In genomic region chr2:171608168-171608567, GRCh38 we compare ENCODE assay signal across 36 cellular contexts.
DNase-seq lines count a peak whose midpoint lies in the region; ATAC-seq, FAIRE-seq and TF ChIP-seq lines count a peak whose summit lies in the region.
"Had no signal": no experiment of that assay in that cellular context is flagged by ENCODE, and none has a peak within 500 bp of the region (broad histone marks: within the 10 kb centered on the region; RNA-seq: fewer than 3 reads in every experiment).

No MANE protein-coding gene starts in this region.

- TF ChIP-seq POLR2A in K562 (conservative IDR thresholded peaks at IDR 0.05), result no peak

- no peak overlapping the region for H3K4me3 Mint-ChIP-seq in WTC11
- H3K4me3 Mint-ChIP-seq: B cell; CD14-positive monocyte; CD4-positive, alpha-beta memory T cell; CD4-positive, alpha-beta T cell; CD4-positive, CD25-positive, alpha-beta regulatory T cell; CD8-positive, alpha-beta memory T cell; CD8-positive, alpha-beta T cell had no signal

- WGBS in SK-N-SH (ENCODE audit: low lambda C conversion rate), result 58% methylated on average over 2 of the region's 2 CpGs
- WGBS in K562 (ENCODE audit: insufficient coverage, low coverage, missing lambda C conversion rate), result 4% methylated on average over 2 of the region's 2 CpGs

- no peak for TF ChIP-seq RAD21 in SK-N-SH (IDR thresholded peaks at IDR 0.05; ENCODE audit: low read length)
- TF ChIP-seq RAD21 in K562 (CRISPR knock-in tag; conservative IDR thresholded peaks at IDR 0.05 in 1 of 2, IDR thresholded peaks at IDR 0.05 in 1 of 2), result no peak

- H3K4me2 ChIP-seq in SK-N-SH (no peak overlapping the region), K562 (ENCODE audit: insufficient read depth, low read length) (no peak overlapping the region)
- H3K4me2 ChIP-seq: A549; BLaER1; BLaER1 treated with 17β-estradiol and CSF1 and Interleukin-3, amounts not matched to agents 10 nM and 100 nM had no signal

- no peaks in the 10 kb centered on the region; the same call in 1 of the 2 replicates for H3K27me3 ChIP-seq in SK-N-SH (ENCODE audit: insufficient read depth)
- H3K27me3 ChIP-seq in K562 (ENCODE audit: control insufficient read depth in 2 of 2, insufficient read depth in 2 of 2, low read length in 2 of 2), result peaks cover 20 to 33% of the 10 kb centered on the region in 2 experiments
- H3K27me3 ChIP-seq: BE2C; BLaER1; BLaER1 treated with 17β-estradiol and CSF1 and Interleukin-3, amounts not matched to agents 10 nM and 100 nM had no signal

- CTCF ChIA-PET in SK-N-SH (lab: Yijun Ruan, JAX), result no interaction called here
- CTCF ChIA-PET in HEK293 (lab: Yijun Ruan, JAX), result interaction anchor here (1.3 to 1.9 kb wide), 3 partner anchors 10 to 95 kb away, joined by 4 to 6 read pairs (median 4); no protein-coding TSS in a partner anchor
- CTCF ChIA-PET in WTC11 (lab: Charles Lee), result no interaction called here
- CTCF ChIA-PET in K562 (lab: Yijun Ruan, JAX; ENCODE audit: low intra/inter-chr PET ratio), result interaction anchor here (0.6 kb wide), 1 partner anchor 1465 kb away, joined by 4 read pairs; no protein-coding TSS in a partner anchor

- ATAC-seq in SK-N-SH treated with all-trans-retinoic acid at 6 μM for 48 hours (no peak), WTC11 (no peak), K562 (no peak)
- ATAC-seq: A549; CD8-positive, alpha-beta T cell had no signal

- H3K27ac ChIP-seq in SK-N-SH (ENCODE audit: low read depth in 2 of 2, low read length in 1 of 2) (no peak overlapping the region), HEK293 (ENCODE audit: extremely low read depth, low read depth, low read length) (no peak overlapping the region), K562 (ENCODE audit: extremely low read depth, low read depth, low read length) (no peak overlapping the region)
- H3K27ac ChIP-seq: 22Rv1; A549; BLaER1; BLaER1 treated with 17β-estradiol and CSF1 and Interleukin-3, amounts not matched to agents 10 nM and 100 nM; C4-2B had no signal

- H2AFZ ChIP-seq in SK-N-SH (ENCODE audit: low read depth) (no peak overlapping the region), K562 (ENCODE audit: low read depth, low read length) (no peak overlapping the region)

- peaks cover 4% of the 10 kb centered on the region; the same call in 1 of the 2 replicates for H3K36me3 Mint-ChIP-seq in WTC11
- H3K36me3 Mint-ChIP-seq: CD14-positive monocyte; CD4-positive, alpha-beta memory T cell; CD4-positive, CD25-positive, alpha-beta regulatory T cell; CD8-positive, alpha-beta T cell had no signal

- no peaks in the 10 kb centered on the region for H3F3A ChIP-seq in SK-N-SH (replicated peaks; ENCODE audit: insufficient read depth)

- FAIRE-seq in K562 (lab: Jason Lieb, UNC), result no peak
- no peak for FAIRE-seq in GM19239 (lab: Jason Lieb, UNC)
- FAIRE-seq: A204.1, A549, D721Med had no signal

- TF ChIP-seq EP300 in SK-N-SH (IDR thresholded peaks at IDR 0.05; ENCODE audit: borderline replicate concordance in 1 of 2, low read depth in 1 of 2, low read length in 1 of 2) (no peak), K562 (IDR thresholded peaks at IDR 0.05; ENCODE audit: low read length) (no peak)

- POLR2A ChIA-PET in SK-N-SH (lab: Yijun Ruan, JAX), result no interaction called here
- POLR2A ChIA-PET in HEK293 (lab: Yijun Ruan, JAX), result no interaction called here
- POLR2A ChIA-PET in WTC11 (lab: Charles Lee), result no interaction called here
- POLR2A ChIA-PET in K562 (lab: Yijun Ruan, JAX), result no interaction called here

- H3K79me2 ChIP-seq in SK-N-SH (ENCODE audit: insufficient read depth) (no peaks in the 10 kb centered on the region), K562 (ENCODE audit: control insufficient read depth, insufficient read depth, low read length) (no peaks in the 10 kb centered on the region)

- H3K9me3 ChIP-seq in SK-N-SH (no peaks in the 10 kb centered on the region), HEK293 (ENCODE audit: control insufficient read depth, insufficient read depth, low read depth, low read length) (no peaks in the 10 kb centered on the region), K562 (replicated peaks; ENCODE audit: control insufficient read depth, insufficient read depth, low read depth, low read length) (no peaks in the 10 kb centered on the region)
- H3K9me3 ChIP-seq: BE2C, Caco-2 had no signal

- in situ Hi-C loops in K562 (cut with MboI), result no loop called here

- H3K27me3 Mint-ChIP-seq in WTC11 (ENCODE audit: low read depth), result no peaks in the 10 kb centered on the region; the same call in 1 of the 2 replicates

- H3K4me1 Mint-ChIP-seq in WTC11, result no peaks in the 10 kb centered on the region
- H3K4me1 Mint-ChIP-seq: B cell; CD14-positive monocyte; CD4-positive, alpha-beta memory T cell; CD8-positive, alpha-beta memory T cell had no signal

- no peak overlapping the region for H3K4me3 ChIP-seq in SK-N-SH (ENCODE audit: low read depth in 2 of 2, low read length in 1 of 2)
- H3K4me3 ChIP-seq in HEK293 (ENCODE audit: low read depth, low read length), result no peak overlapping the region
- H3K4me3 ChIP-seq in K562, result no peak overlapping the region
- H3K4me3 ChIP-seq: A549; BLaER1; BLaER1 treated with 17β-estradiol and CSF1 and Interleukin-3, amounts not matched to agents 10 nM and 100 nM had no signal

- H4K20me1 ChIP-seq in SK-N-SH (ENCODE audit: insufficient read depth) (no peaks in the 10 kb centered on the region), K562 (replicated peaks; ENCODE audit: control insufficient read depth, insufficient read depth, low read length) (no peaks in the 10 kb centered on the region)
- H4K20me1 ChIP-seq: BLaER1; BLaER1 treated with 17β-estradiol and CSF1 and Interleukin-3, amounts not matched to agents 10 nM and 100 nM had no signal

- peaks cover 17% of the 10 kb centered on the region for H3K9me3 Mint-ChIP-seq in WTC11
- H3K9me3 Mint-ChIP-seq: CD4-positive, alpha-beta T cell; CD8-positive, alpha-beta T cell had no signal

- no peaks in the 10 kb centered on the region for H3K9me2 ChIP-seq in SK-N-SH

- H3K9me1 ChIP-seq in K562 (ENCODE audit: control insufficient read depth, insufficient read depth, low read length), result no peaks in the 10 kb centered on the region

- H3K36me3 ChIP-seq in SK-N-SH (replicated peaks in 1 of 2; ENCODE audit: control insufficient read depth in 1 of 2, insufficient read depth in 2 of 2, low read length in 1 of 2) (no peaks in the 10 kb centered on the region), HEK293 (ENCODE audit: control insufficient read depth in 2 of 2, insufficient read depth in 1 of 2, low read length in 2 of 2) (no peaks in the 10 kb centered on the region), K562 (ENCODE audit: control insufficient read depth, insufficient read depth, low read length) (no peaks in the 10 kb centered on the region)
- H3K36me3 ChIP-seq: BE2C; BLaER1; BLaER1 treated with 17β-estradiol and CSF1 and Interleukin-3, amounts not matched to agents 10 nM and 100 nM had no signal

- H3K4me1 ChIP-seq in SK-N-SH (ENCODE audit: control insufficient read depth in 1 of 2, insufficient read depth in 2 of 2, low read depth in 1 of 2, low read length in 1 of 2) (no peaks in the 10 kb centered on the region), HEK293 (ENCODE audit: control insufficient read depth, insufficient read depth, low read length) (no peaks in the 10 kb centered on the region), K562 (replicated peaks in 1 of 2; ENCODE audit: control insufficient read depth in 2 of 2, insufficient read depth in 2 of 2, low read length in 2 of 2) (no peaks in the 10 kb centered on the region)
- H3K4me1 ChIP-seq: A549; BE2C; BLaER1; BLaER1 treated with 17β-estradiol and CSF1 and Interleukin-3, amounts not matched to agents 10 nM and 100 nM; Caco-2 had no signal

- H3K9ac ChIP-seq in SK-N-SH (no peak overlapping the region), K562 (ENCODE audit: insufficient read depth in 1 of 2, low read depth in 2 of 2, low read length in 2 of 2) (no peak overlapping the region)
- H3K9ac ChIP-seq: BLaER1; BLaER1 treated with 17β-estradiol and CSF1 and Interleukin-3, amounts not matched to agents 10 nM and 100 nM had no signal

- intact Hi-C loops in K562 (cut with micrococcal nuclease), result no loop called here

- no peak overlapping the region for H3K27ac Mint-ChIP-seq in WTC11
- H3K27ac Mint-ChIP-seq: B cell; CD14-positive monocyte; CD4-positive, alpha-beta memory T cell; CD4-positive, alpha-beta T cell; CD4-positive, CD25-positive, alpha-beta regulatory T cell; CD8-positive, alpha-beta memory T cell; CD8-positive, alpha-beta T cell had no signal

- no TSS peak for BruUV-seq in K562 (replicated peaks; lab: Mats Ljungman, UMichigan)

- TF ChIP-seq CTCF in SK-N-SH (IDR thresholded peaks at IDR 0.05) (no peak), HEK293 (tag by site-specific recombination; IDR thresholded peaks at IDR 0.05) (no peak), WTC11 (IDR thresholded peaks at IDR 0.05) (no peak), K562 (IDR thresholded peaks at IDR 0.05 in 2 of 3, conservative IDR thresholded peaks at IDR 0.05 in 1 of 3; ENCODE audit: insufficient read depth in 2 of 3, low read depth in 1 of 3, low read length in 3 of 3) (no peak)

- DNase-seq in SK-N-SH (no peak), WTC11 (ENCODE audit: low spot score) (no peak), K562 (ENCODE audit: extremely low read depth in 1 of 4, low spot score in 3 of 4) (no peak), AML-193 (lab: John Stamatoyannopoulos, UW) (no peak), GM19239 (ENCODE audit: insufficient read length, low spot score) (no peak), GM03348 (ENCODE audit: low spot score) (no peak)
- DNase-seq: 8988T; ACHN; BE2C; C1 segment of cervical spinal cord; Caco-2; Calu3; CD4-positive, alpha-beta memory T cell; CD4-positive, alpha-beta T cell; CD4-positive, CD25-positive, alpha-beta regulatory T cell; CD8-positive, alpha-beta memory T cell; CD8-positive, alpha-beta T cell; COR-L47; DMS 273 treated with DMSO at 0.1 percent for 48 hours; DMS153; DMS53; DMS79; DMS79 treated with DMSO at 0.1 percent for 48 hours; DND-41; EL had no signal

TF ChIP-seq in SK-N-SH, 30 proteins besides CTCF, POLR2A, EP300 and RAD21 (continues in another document):
- TF ChIP-seq NRF1 (IDR thresholded peaks at IDR 0.05; ENCODE audit: low read depth, low read length) (no peak), YY1 (IDR thresholded peaks at IDR 0.05; ENCODE audit: low read depth) (no peak), JUND (IDR thresholded peaks at IDR 0.05) (no peak)

TF ChIP-seq in HEK293, 187 proteins besides CTCF, POLR2A, EP300 and RAD21 (continues in another document):
- TF ChIP-seq ZNF146 (tag by site-specific recombination; IDR thresholded peaks at IDR 0.05), result 0 out of 2 replicates have a peak, but pooled peaks have one; percentile 3

TF ChIP-seq in K562, 482 proteins besides CTCF, POLR2A, EP300 and RAD21 (continues in another document):
- TF ChIP-seq MTF1 (CRISPR knock-in tag; IDR thresholded peaks at IDR 0.05; ENCODE audit: borderline replicate concordance), result no peak

Comparison
In these comparisons a context has a peak if more than half of its experiments do, and no peak if none do; other contexts are left out.
1. CTCF ChIA-PET loops: an anchor here in HEK293 (1.3 to 1.9 kb wide) and K562 (0.6 kb wide); none called in SK-N-SH and WTC11.